In genomic region chr1:9689011-9689706, GRCh38 we compare ENCODE assay signal across 8 cellular contexts. TPM values are rescaled to one million over a fixed set of nuclear protein-coding genes. Genes with fewer than 3 reads are reported as not detected.
A peak's percentile ranks its signal among the peaks of the same experiment; 100 is the strongest.
DNase-seq lines count a peak whose midpoint lies in the region; ATAC-seq, FAIRE-seq and TF ChIP-seq lines count a peak whose summit lies in the region.

No MANE protein-coding gene starts in this region.

- DNase-seq in AG20443 (ENCODE audit: low spot score) (peak; percentile 95), GM19239 (ENCODE audit: insufficient read length, low spot score) (peak; percentile 83), RPMI7951 (ENCODE audit: low read depth) (peak; percentile 77), activated gamma-delta T cell treated with Interleukin-2 at 50 U/mL for 16 hours (peak; percentile 85), frontal cortex (ENCODE audit: low spot score in 2 of 2) (peak; percentile 80 to 81), substantia nigra (lab: John Stamatoyannopoulos, UW) (peak in 39 of 49 donors; percentile 8 to 98 (median 45))

- H3K27ac ChIP-seq in neutrophil (peak overlapping the region; percentile 62), substantia nigra (ENCODE audit: low read depth, low read length, poor library complexity, severe bottlenecking) (no peak overlapping the region)

- FAIRE-seq in GM19239 (lab: Jason Lieb, UNC) (no peak), frontal cortex (lab: Jason Lieb, UNC) (no peak)

- H3K27me3 ChIP-seq in neutrophil = no peaks in the 10 kb centered on the region

- peaks cover 49% of the 10 kb centered on the region for H3K36me3 ChIP-seq in neutrophil

- ATAC-seq in HG03460 (IDR thresholded peaks at IDR 0.05; ENCODE audit: unreplicated experiment) = peak; percentile 48

- H3K9me3 ChIP-seq in neutrophil = no peaks in the 10 kb centered on the region

- TF ChIP-seq CTCF in neutrophil (IDR thresholded peaks at IDR 0.05) = no peak

- peak overlapping the region; percentile 54 to 68 for H3K4me3 ChIP-seq in neutrophil (ENCODE audit: low read depth in 1 of 2, low read length in 1 of 2)

- peaks cover 74 to 77% of the 10 kb centered on the region in 2 experiments for H3K4me1 ChIP-seq in neutrophil (ENCODE audit: control insufficient read depth in 1 of 2, insufficient read depth in 1 of 2, low read depth in 1 of 2, low read length in 1 of 2)

RNA-seq across cellular contexts. Expression of gene PIK3CD, which starts 37.6 kb away (rescaled TPM):
- 16.1 and 16.7 TPM in 2 replicates for total RNA-seq in RPMI7951 (2014; rRNA removed; shearing (Covaris generic))
- total RNA-seq in frontal cortex = 10.6 TPM

Comparison
In these comparisons a context has a peak if more than half of its experiments do, and no peak if none do; other contexts are left out.
1. DNase-seq: peak in every context shown above with its lines; median percentile 95 in AG20443; 85 in activated gamma-delta T cell treated with Interleukin-2 at 50 U/mL for 16 hours; 83 in GM19239; 80 in frontal cortex; 77 in RPMI7951; 45 in substantia nigra.